Comparison of ENCODE assay signal across 1 cellular context in genomic region chr1:61119085-61119484, GRCh38.
TF ChIP-seq lines count a peak whose summit lies in the region.

No MANE protein-coding gene starts in this region.

TF ChIP-seq in HepG2, 621 proteins besides CTCF, POLR2A, EP300 and RAD21 (continued from another document and continues in another):
- TF ChIP-seq PHF5A (CRISPR knock-in tag; IDR thresholded peaks at IDR 0.05; ENCODE audit: low read depth, unreplicated experiment) (no peak), ZNF724P (CRISPR knock-in tag; IDR thresholded peaks at IDR 0.05; ENCODE audit: borderline replicate concordance) (no peak), HMG20A (CRISPR knock-in tag; IDR thresholded peaks at IDR 0.05; ENCODE audit: borderline replicate concordance) (peak; percentile 73), HNF1A (IDR thresholded peaks at IDR 0.05; ENCODE audit: low read depth) (0 out of 2 replicates have a peak, but pooled peaks have one; percentile 22), HNF1A (CRISPR knock-in tag; IDR thresholded peaks at IDR 0.05; ENCODE audit: borderline replicate concordance) (no peak), CEBPG (CRISPR knock-in tag; IDR thresholded peaks at IDR 0.05) (peak; percentile 65; the same call in 1 of the 2 replicates), BRD4 (CRISPR knock-in tag; IDR thresholded peaks at IDR 0.05) (no peak), REPIN1 (CRISPR knock-in tag; IDR thresholded peaks at IDR 0.05; ENCODE audit: borderline replicate concordance, low read depth) (0 out of 2 replicates have a peak, but pooled peaks have one; percentile 9), HINFP (CRISPR knock-in tag; IDR thresholded peaks at IDR 0.05; ENCODE audit: low read depth) (no peak), PAXIP1 (CRISPR knock-in tag; conservative IDR thresholded peaks at IDR 0.05) (peak; percentile 76), SPEN (CRISPR knock-in tag; IDR thresholded peaks at IDR 0.05; ENCODE audit: low read depth) (no peak), PREB (CRISPR knock-in tag; IDR thresholded peaks at IDR 0.05) (no peak), ZFP36 (IDR thresholded peaks at IDR 0.05; ENCODE audit: borderline replicate concordance, low read depth, low read length, partially characterized antibody) (no peak), E2F2 (CRISPR knock-in tag; IDR thresholded peaks at IDR 0.05; ENCODE audit: borderline replicate concordance) (no peak), RNF2 (conservative IDR thresholded peaks at IDR 0.05; ENCODE audit: low read depth) (no peak), ZNF691 (CRISPR knock-in tag; IDR thresholded peaks at IDR 0.05; ENCODE audit: borderline replicate concordance, low read depth) (no peak), BCL6 (CRISPR knock-in tag; IDR thresholded peaks at IDR 0.05) (peak; percentile 43; the same call in 1 of the 2 replicates), ZNF331 (CRISPR knock-in tag; IDR thresholded peaks at IDR 0.05) (no peak), POLR2G (IDR thresholded peaks at IDR 0.05; ENCODE audit: low read depth, low read length) (no peak), TEAD2 (CRISPR knock-in tag; IDR thresholded peaks at IDR 0.05) (no peak), ZFP41 (CRISPR knock-in tag; IDR thresholded peaks at IDR 0.05; ENCODE audit: borderline replicate concordance) (no peak), PITX1 (CRISPR knock-in tag; IDR thresholded peaks at IDR 0.05) (0 out of 2 replicates have a peak, but pooled peaks have one; percentile 34), FOXP4 (CRISPR knock-in tag; IDR thresholded peaks at IDR 0.05) (peak; percentile 78), ZNF891 (CRISPR knock-in tag; IDR thresholded peaks at IDR 0.05) (no peak), NPAS2 (CRISPR knock-in tag; IDR thresholded peaks at IDR 0.05; ENCODE audit: borderline replicate concordance) (no peak), HMGXB3 (CRISPR knock-in tag; IDR thresholded peaks at IDR 0.05; ENCODE audit: borderline replicate concordance) (no peak), IRF2 (CRISPR knock-in tag; IDR thresholded peaks at IDR 0.05) (0 out of 2 replicates have a peak, but pooled peaks have one; percentile 30), GABPA (IDR thresholded peaks at IDR 0.05; ENCODE audit: low read depth, low read length) (no peak), GABPA (CRISPR knock-in tag; IDR thresholded peaks at IDR 0.05; ENCODE audit: low read depth) (no peak), ZNF441 (CRISPR knock-in tag; IDR thresholded peaks at IDR 0.05; ENCODE audit: borderline replicate concordance) (no peak), PRDM15 (CRISPR knock-in tag; IDR thresholded peaks at IDR 0.05) (peak; percentile 77)
